Comparison of ENCODE assay signal across 1 cellular context in the genomic region with DNA sequence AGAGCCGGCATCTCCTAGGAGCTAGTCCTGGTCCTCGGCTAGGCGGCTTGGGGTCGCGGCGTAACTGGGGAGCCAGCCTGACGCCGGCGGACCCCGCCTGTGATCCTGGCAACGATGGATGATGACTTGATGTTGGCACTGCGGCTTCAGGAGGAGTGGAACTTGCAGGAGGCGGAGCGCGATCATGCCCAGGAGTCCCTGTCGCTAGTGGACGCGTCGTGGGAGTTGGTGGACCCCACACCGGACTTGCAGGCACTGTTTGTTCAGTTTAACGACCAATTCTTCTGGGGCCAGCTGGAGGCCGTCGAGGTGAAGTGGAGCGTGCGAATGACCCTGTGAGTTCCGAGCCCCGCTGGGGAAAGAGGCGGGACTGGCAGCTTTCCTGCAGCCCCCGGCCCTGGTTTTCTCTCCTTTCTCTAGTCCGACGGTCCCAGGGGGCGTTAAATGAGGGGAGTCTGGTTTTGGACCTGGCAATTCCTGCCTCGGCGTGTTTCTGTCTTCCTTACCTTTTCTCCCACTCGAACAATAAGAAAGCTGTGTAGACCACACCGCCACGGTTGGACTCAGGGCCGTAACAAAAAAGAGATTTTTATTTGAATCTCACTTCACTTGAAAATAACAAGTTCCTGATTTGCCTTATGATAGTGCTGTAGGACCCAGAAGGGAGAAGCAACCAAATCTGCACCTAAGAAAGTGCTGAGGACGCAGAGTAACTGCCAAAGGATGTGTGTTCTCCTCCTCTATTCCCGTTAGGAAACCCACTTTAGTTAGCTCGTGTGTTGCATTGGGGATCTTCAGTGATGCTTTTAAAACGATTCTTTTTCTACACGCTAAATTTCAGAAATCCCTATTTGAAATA.
A peak's percentile ranks its signal among the peaks of the same experiment; 100 is the strongest.
TF ChIP-seq lines count a peak whose summit lies in the region.

A gene with protein sequence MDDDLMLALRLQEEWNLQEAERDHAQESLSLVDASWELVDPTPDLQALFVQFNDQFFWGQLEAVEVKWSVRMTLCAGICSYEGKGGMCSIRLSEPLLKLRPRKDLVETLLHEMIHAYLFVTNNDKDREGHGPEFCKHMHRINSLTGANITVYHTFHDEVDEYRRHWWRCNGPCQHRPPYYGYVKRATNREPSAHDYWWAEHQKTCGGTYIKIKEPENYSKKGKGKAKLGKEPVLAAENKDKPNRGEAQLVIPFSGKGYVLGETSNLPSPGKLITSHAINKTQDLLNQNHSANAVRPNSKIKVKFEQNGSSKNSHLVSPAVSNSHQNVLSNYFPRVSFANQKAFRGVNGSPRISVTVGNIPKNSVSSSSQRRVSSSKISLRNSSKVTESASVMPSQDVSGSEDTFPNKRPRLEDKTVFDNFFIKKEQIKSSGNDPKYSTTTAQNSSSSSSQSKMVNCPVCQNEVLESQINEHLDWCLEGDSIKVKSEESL (plus strand): TSS at position 24 of the 859 bp plus-strand sequence. CDS start 91 bp downstream, at position 115.

TF ChIP-seq in K562, 482 proteins besides CTCF, POLR2A, EP300 and RAD21 (continued from another document and continues in another):
- 0 out of 3 replicates have a peak, but pooled peaks of 1 of the 2 experiments have one; percentile 10 for TF ChIP-seq CBX3 (IDR thresholded peaks at IDR 0.05; ENCODE audit: borderline replicate concordance in 1 of 2, low read length in 2 of 2)
- TF ChIP-seq TCF3 (CRISPR knock-in tag; IDR thresholded peaks at IDR 0.05): 0 out of 2 replicates have a peak, but pooled peaks have one; percentile 44
- TF ChIP-seq POLR2G (IDR thresholded peaks at IDR 0.05; ENCODE audit: low read depth, low read length): peak; percentile 86
- no peak for TF ChIP-seq FOXK2 (conservative IDR thresholded peaks at IDR 0.05 in 1 of 2, IDR thresholded peaks at IDR 0.05 in 1 of 2; ENCODE audit: low read depth in 2 of 2)
- no peak for TF ChIP-seq EZH2 (IDR thresholded peaks at IDR 0.05; ENCODE audit: borderline replicate concordance, low read depth, low read length)
- no peak for TF ChIP-seq JUND (IDR thresholded peaks at IDR 0.05; ENCODE audit: borderline replicate concordance, low read depth, low read length)
- TF ChIP-seq JUND (tag; IDR thresholded peaks at IDR 0.05; ENCODE audit: borderline replicate concordance, low read depth, low read length): no peak
- 0 out of 2 replicates have a peak, but pooled peaks have one; percentile 33 for TF ChIP-seq BCOR (IDR thresholded peaks at IDR 0.05)
- no peak for TF ChIP-seq TAL1 (IDR thresholded peaks at IDR 0.05)
- TF ChIP-seq TCF7L2 (IDR thresholded peaks at IDR 0.05; ENCODE audit: low read depth, low read length): no peak
- no peak for TF ChIP-seq LARP7 (IDR thresholded peaks at IDR 0.05)
- peak; percentile 52; the same call in 1 of the 2 replicates for TF ChIP-seq ELF2 (CRISPR knock-in tag; IDR thresholded peaks at IDR 0.05)
- TF ChIP-seq, protein P1, sequence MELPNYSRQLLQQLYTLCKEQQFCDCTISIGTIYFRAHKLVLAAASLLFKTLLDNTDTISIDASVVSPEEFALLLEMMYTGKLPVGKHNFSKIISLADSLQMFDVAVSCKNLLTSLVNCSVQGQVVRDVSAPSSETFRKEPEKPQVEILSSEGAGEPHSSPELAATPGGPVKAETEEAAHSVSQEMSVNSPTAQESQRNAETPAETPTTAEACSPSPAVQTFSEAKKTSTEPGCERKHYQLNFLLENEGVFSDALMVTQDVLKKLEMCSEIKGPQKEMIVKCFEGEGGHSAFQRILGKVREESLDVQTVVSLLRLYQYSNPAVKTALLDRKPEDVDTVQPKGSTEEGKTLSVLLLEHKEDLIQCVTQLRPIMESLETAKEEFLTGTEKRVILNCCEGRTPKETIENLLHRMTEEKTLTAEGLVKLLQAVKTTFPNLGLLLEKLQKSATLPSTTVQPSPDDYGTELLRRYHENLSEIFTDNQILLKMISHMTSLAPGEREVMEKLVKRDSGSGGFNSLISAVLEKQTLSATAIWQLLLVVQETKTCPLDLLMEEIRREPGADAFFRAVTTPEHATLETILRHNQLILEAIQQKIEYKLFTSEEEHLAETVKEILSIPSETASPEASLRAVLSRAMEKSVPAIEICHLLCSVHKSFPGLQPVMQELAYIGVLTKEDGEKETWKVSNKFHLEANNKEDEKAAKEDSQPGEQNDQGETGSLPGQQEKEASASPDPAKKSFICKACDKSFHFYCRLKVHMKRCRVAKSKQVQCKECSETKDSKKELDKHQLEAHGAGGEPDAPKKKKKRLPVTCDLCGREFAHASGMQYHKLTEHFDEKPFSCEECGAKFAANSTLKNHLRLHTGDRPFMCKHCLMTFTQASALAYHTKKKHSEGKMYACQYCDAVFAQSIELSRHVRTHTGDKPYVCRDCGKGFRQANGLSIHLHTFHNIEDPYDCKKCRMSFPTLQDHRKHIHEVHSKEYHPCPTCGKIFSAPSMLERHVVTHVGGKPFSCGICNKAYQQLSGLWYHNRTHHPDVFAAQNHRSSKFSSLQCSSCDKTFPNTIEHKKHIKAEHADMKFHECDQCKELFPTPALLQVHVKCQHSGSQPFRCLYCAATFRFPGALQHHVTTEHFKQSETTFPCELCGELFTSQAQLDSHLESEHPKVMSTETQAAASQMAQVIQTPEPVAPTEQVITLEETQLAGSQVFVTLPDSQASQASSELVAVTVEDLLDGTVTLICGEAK (IDR thresholded peaks at IDR 0.05): no peak; the same call in 1 of the 2 replicates
- TF ChIP-seq, protein P1 (CRISPR knock-in tag; IDR thresholded peaks at IDR 0.05): no peak
- no peak for TF ChIP-seq NBN (IDR thresholded peaks at IDR 0.05; ENCODE audit: low read depth)
- TF ChIP-seq, protein P2, sequence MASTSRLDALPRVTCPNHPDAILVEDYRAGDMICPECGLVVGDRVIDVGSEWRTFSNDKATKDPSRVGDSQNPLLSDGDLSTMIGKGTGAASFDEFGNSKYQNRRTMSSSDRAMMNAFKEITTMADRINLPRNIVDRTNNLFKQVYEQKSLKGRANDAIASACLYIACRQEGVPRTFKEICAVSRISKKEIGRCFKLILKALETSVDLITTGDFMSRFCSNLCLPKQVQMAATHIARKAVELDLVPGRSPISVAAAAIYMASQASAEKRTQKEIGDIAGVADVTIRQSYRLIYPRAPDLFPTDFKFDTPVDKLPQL (IDR thresholded peaks at IDR 0.05; ENCODE audit: extremely low read depth, insufficient read length): no peak
- no peak for TF ChIP-seq SAFB2 (IDR thresholded peaks at IDR 0.05; ENCODE audit: borderline replicate concordance, low read depth, low read length, severe bottlenecking)
- no peak; the same call in none of the 2 replicates for TF ChIP-seq SMAD4 (CRISPR knock-in tag; conservative IDR thresholded peaks at IDR 0.05)
- TF ChIP-seq BRD4 (IDR thresholded peaks at IDR 0.05): no peak
- TF ChIP-seq, protein P3, sequence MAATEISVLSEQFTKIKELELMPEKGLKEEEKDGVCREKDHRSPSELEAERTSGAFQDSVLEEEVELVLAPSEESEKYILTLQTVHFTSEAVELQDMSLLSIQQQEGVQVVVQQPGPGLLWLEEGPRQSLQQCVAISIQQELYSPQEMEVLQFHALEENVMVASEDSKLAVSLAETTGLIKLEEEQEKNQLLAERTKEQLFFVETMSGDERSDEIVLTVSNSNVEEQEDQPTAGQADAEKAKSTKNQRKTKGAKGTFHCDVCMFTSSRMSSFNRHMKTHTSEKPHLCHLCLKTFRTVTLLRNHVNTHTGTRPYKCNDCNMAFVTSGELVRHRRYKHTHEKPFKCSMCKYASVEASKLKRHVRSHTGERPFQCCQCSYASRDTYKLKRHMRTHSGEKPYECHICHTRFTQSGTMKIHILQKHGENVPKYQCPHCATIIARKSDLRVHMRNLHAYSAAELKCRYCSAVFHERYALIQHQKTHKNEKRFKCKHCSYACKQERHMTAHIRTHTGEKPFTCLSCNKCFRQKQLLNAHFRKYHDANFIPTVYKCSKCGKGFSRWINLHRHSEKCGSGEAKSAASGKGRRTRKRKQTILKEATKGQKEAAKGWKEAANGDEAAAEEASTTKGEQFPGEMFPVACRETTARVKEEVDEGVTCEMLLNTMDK (IDR thresholded peaks at IDR 0.05; ENCODE audit: borderline replicate concordance, insufficient read depth, low read depth, low read length, poor library complexity, severe bottlenecking): no peak
- TF ChIP-seq SMARCA4 (IDR thresholded peaks at IDR 0.05): peak; percentile 19; the same call in 1 of the 2 replicates
- TF ChIP-seq PURB (CRISPR knock-in tag; IDR thresholded peaks at IDR 0.05; ENCODE audit: low read depth): no peak
- TF ChIP-seq PHF20 (IDR thresholded peaks at IDR 0.05; ENCODE audit: partially characterized antibody): peak; percentile 35
- TF ChIP-seq ZBTB7A (IDR thresholded peaks at IDR 0.05; ENCODE audit: borderline replicate concordance, control insufficient read depth, low read depth, low read length): peak; percentile 65; the same call in 1 of the 2 replicates
- no peak for TF ChIP-seq HOXB6 (CRISPR knock-in tag; IDR thresholded peaks at IDR 0.05; ENCODE audit: borderline replicate concordance)
- no peak for TF ChIP-seq NFATC3 (IDR thresholded peaks at IDR 0.05)
- TF ChIP-seq, protein P4, sequence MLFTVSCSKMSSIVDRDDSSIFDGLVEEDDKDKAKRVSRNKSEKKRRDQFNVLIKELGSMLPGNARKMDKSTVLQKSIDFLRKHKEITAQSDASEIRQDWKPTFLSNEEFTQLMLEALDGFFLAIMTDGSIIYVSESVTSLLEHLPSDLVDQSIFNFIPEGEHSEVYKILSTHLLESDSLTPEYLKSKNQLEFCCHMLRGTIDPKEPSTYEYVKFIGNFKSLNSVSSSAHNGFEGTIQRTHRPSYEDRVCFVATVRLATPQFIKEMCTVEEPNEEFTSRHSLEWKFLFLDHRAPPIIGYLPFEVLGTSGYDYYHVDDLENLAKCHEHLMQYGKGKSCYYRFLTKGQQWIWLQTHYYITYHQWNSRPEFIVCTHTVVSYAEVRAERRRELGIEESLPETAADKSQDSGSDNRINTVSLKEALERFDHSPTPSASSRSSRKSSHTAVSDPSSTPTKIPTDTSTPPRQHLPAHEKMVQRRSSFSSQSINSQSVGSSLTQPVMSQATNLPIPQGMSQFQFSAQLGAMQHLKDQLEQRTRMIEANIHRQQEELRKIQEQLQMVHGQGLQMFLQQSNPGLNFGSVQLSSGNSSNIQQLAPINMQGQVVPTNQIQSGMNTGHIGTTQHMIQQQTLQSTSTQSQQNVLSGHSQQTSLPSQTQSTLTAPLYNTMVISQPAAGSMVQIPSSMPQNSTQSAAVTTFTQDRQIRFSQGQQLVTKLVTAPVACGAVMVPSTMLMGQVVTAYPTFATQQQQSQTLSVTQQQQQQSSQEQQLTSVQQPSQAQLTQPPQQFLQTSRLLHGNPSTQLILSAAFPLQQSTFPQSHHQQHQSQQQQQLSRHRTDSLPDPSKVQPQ (CRISPR knock-in tag; IDR thresholded peaks at IDR 0.05; ENCODE audit: borderline replicate concordance): no peak
- no peak for TF ChIP-seq CTBP1 (IDR thresholded peaks at IDR 0.05; ENCODE audit: borderline replicate concordance)
- TF ChIP-seq SRSF9 (IDR thresholded peaks at IDR 0.05; ENCODE audit: borderline replicate concordance, low read depth, low read length): no peak
- TF ChIP-seq RHOXF2B (CRISPR knock-in tag; conservative IDR thresholded peaks at IDR 0.05): no peak; the same call in 1 of the 2 replicates
- no peak for TF ChIP-seq RBM22 (IDR thresholded peaks at IDR 0.05; ENCODE audit: low read depth, low read length, poor library complexity, severe bottlenecking)
- no peak for TF ChIP-seq FOSL1 (tag; conservative IDR thresholded peaks at IDR 0.05)
- TF ChIP-seq FOXP1 (CRISPR knock-in tag; IDR thresholded peaks at IDR 0.05): no peak
- TF ChIP-seq, protein P5, sequence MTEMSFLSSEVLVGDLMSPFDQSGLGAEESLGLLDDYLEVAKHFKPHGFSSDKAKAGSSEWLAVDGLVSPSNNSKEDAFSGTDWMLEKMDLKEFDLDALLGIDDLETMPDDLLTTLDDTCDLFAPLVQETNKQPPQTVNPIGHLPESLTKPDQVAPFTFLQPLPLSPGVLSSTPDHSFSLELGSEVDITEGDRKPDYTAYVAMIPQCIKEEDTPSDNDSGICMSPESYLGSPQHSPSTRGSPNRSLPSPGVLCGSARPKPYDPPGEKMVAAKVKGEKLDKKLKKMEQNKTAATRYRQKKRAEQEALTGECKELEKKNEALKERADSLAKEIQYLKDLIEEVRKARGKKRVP (CRISPR knock-in tag; IDR thresholded peaks at IDR 0.05): no peak
- no peak for TF ChIP-seq DNMT1 (IDR thresholded peaks at IDR 0.05)
- no peak for TF ChIP-seq NCOA6 (IDR thresholded peaks at IDR 0.05)
- no peak for TF ChIP-seq ZNF212 (CRISPR knock-in tag; IDR thresholded peaks at IDR 0.05)
- no peak for TF ChIP-seq ZNF589 (CRISPR knock-in tag; IDR thresholded peaks at IDR 0.05; ENCODE audit: low read depth)
- TF ChIP-seq CBFA2T3 (IDR thresholded peaks at IDR 0.05): no peak
